Comparison of ENCODE assay signal across 22 cellular contexts in genomic region chr7:1372063-1372462, GRCh38.
DNase-seq lines count a peak whose midpoint lies in the region; ATAC-seq, FAIRE-seq and TF ChIP-seq lines count a peak whose summit lies in the region.
"Had no signal": no experiment of that assay in that cellular context is flagged by ENCODE, and none has a peak within 500 bp of the region (broad histone marks: within the 10 kb centered on the region; RNA-seq: fewer than 3 reads in every experiment).

No MANE protein-coding gene starts in this region.

- WGBS in SK-N-SH (ENCODE audit: low lambda C conversion rate) = 17% methylated on average over 6 of the region's 6 CpGs
- WGBS in pancreas, 2 donors = 72 to 77% methylated on average over 6 of the region's 6 CpGs

- POLR2A ChIA-PET in SK-N-SH (lab: Yijun Ruan, JAX) = no interaction called here

- peaks cover 97% of the 10 kb centered on the region for H3K27me3 ChIP-seq in SK-N-SH (ENCODE audit: insufficient read depth)
- H3K27me3 ChIP-seq in H7 (ENCODE audit: control insufficient read depth, insufficient read depth, low read length) = peaks cover 18% of the 10 kb centered on the region
- H3K27me3 ChIP-seq in pancreas = peaks cover 0 to 16% (median 5%) of the 10 kb centered on the region in 4 donors

- peaks cover 8% of the 10 kb centered on the region for H3F3A ChIP-seq in SK-N-SH (replicated peaks; ENCODE audit: insufficient read depth)

- H3K27ac ChIP-seq in SK-N-SH (ENCODE audit: low read depth in 2 of 2, low read length in 1 of 2) (no peak overlapping the region), pancreas (no peak overlapping the region)
- H3K27ac ChIP-seq: 22Rv1; A549; BLaER1 treated with 17β-estradiol and CSF1 and Interleukin-3, amounts not matched to agents 10 nM and 100 nM; C4-2B had no signal

- H3K4me2 ChIP-seq in SK-N-SH = no peak overlapping the region
- H3K4me2 ChIP-seq: A549 had no signal

- FAIRE-seq in urothelium cell line (lab: Jason Lieb, UNC) (peak; percentile 50), pancreas (lab: Jason Lieb, UNC) (no peak)
- FAIRE-seq: A549, D721Med, G401.6, GM12891, GM19239 had no signal

- no peak for TF ChIP-seq RAD21 in SK-N-SH (IDR thresholded peaks at IDR 0.05; ENCODE audit: low read length)

- no peaks in the 10 kb centered on the region for H3K36me3 ChIP-seq in SK-N-SH (replicated peaks in 1 of 2; ENCODE audit: control insufficient read depth in 1 of 2, insufficient read depth in 2 of 2, low read length in 1 of 2)
- H3K36me3 ChIP-seq in H7 (replicated peaks; ENCODE audit: control insufficient read depth, insufficient read depth, low read length) = no peaks in the 10 kb centered on the region
- H3K36me3 ChIP-seq in pancreas = no peaks in the 10 kb centered on the region
- H3K36me3 ChIP-seq: BLaER1 treated with 17β-estradiol and CSF1 and Interleukin-3, amounts not matched to agents 10 nM and 100 nM had no signal

- H3K9me3 ChIP-seq in SK-N-SH = no peaks in the 10 kb centered on the region
- H3K9me3 ChIP-seq in pancreas = no peaks in the 10 kb centered on the region
- H3K9me3 ChIP-seq: A549; BLaER1 treated with 17β-estradiol and CSF1 and Interleukin-3, amounts not matched to agents 10 nM and 100 nM; Caco-2 had no signal

- H3K9me2 ChIP-seq in SK-N-SH = no peaks in the 10 kb centered on the region

- DNase-seq in SK-N-SH (peak; percentile 22), H7 (peak; percentile 7), medulla oblongata (ENCODE audit: extremely low spot score) (peak; percentile 3), urothelium cell line (ENCODE audit: low spot score) (no peak), pancreas (no peak)
- no peak for DNase-seq in effector CD4-positive, alpha-beta T cell
- DNase-seq: AML-193; Caco-2; Calu3; CD4-positive, alpha-beta T cell; CD8-positive, alpha-beta T cell; DMS79 treated with DMSO at 0.1 percent for 48 hours; GF-D8 had no signal

- H3K9ac ChIP-seq in SK-N-SH = no peak overlapping the region
- H3K9ac ChIP-seq: BLaER1 treated with 17β-estradiol and CSF1 and Interleukin-3, amounts not matched to agents 10 nM and 100 nM had no signal

- intact Hi-C loops in pancreas (cut with DNase I) = no loop called here

- no peaks in the 10 kb centered on the region for H3K4me1 ChIP-seq in SK-N-SH (ENCODE audit: control insufficient read depth in 1 of 2, insufficient read depth in 2 of 2, low read depth in 1 of 2, low read length in 1 of 2)
- H3K4me1 ChIP-seq in pancreas = no peaks in the 10 kb centered on the region

- no peak for TF ChIP-seq EP300 in SK-N-SH (IDR thresholded peaks at IDR 0.05; ENCODE audit: borderline replicate concordance in 1 of 2, low read depth in 1 of 2, low read length in 1 of 2)

- H4K20me1 ChIP-seq in SK-N-SH (ENCODE audit: insufficient read depth) = peaks cover 10% of the 10 kb centered on the region; the same call in 1 of the 2 replicates

- CTCF ChIA-PET in SK-N-SH (lab: Yijun Ruan, JAX) = interaction anchor here (0.8 to 2.2 kb wide), 7 partner anchors 9 to 166 kb away, joined by 3 to 8 read pairs (median 4); no protein-coding TSS in a partner anchor

- no peaks in the 10 kb centered on the region for H3K79me2 ChIP-seq in SK-N-SH (ENCODE audit: insufficient read depth)

- H3K4me3 ChIP-seq in SK-N-SH (ENCODE audit: low read depth in 2 of 2, low read length in 1 of 2) (no peak overlapping the region), H7 (ENCODE audit: insufficient read depth, low read depth, low read length) (no peak overlapping the region), pancreas (no peak overlapping the region)
- H3K4me3 ChIP-seq: A549; BLaER1 treated with 17β-estradiol and CSF1 and Interleukin-3, amounts not matched to agents 10 nM and 100 nM had no signal

- no peak overlapping the region for H2AFZ ChIP-seq in SK-N-SH (ENCODE audit: low read depth)

- no peak for TF ChIP-seq CTCF in SK-N-SH (IDR thresholded peaks at IDR 0.05)
- no peak for TF ChIP-seq CTCF in pancreas (IDR thresholded peaks at IDR 0.05)

- ATAC-seq in SK-N-SH treated with all-trans-retinoic acid at 6 μM for 48 hours (no peak), pancreas (no peak)
- ATAC-seq: A549; CD8-positive, alpha-beta T cell had no signal

TF ChIP-seq in SK-N-SH, 30 proteins besides CTCF, POLR2A, EP300 and RAD21:
- TF ChIP-seq JUND (IDR thresholded peaks at IDR 0.05) = no peak
- no peak for TF ChIP-seq TAF1 (IDR thresholded peaks at IDR 0.05; ENCODE audit: borderline replicate concordance, low read depth, low read length)

TF ChIP-seq in SK-N-SH treated with all-trans-retinoic acid at 6 μM for 48 hours, 23 proteins besides CTCF, POLR2A, EP300 and RAD21:
- TF ChIP-seq TCF4 (CRISPR knock-in tag; IDR thresholded peaks at IDR 0.05; ENCODE audit: borderline replicate concordance) (no peak), RARB (CRISPR knock-in tag; IDR thresholded peaks at IDR 0.05) (no peak), SNAI2 (CRISPR knock-in tag; IDR thresholded peaks at IDR 0.05) (no peak), ZNF565 (CRISPR knock-in tag; conservative IDR thresholded peaks at IDR 0.05; ENCODE audit: low read depth) (no peak)

Comparison
In these comparisons a context has a peak if more than half of its experiments do, and no peak if none do; other contexts are left out.
1. DNase-seq: peak in SK-N-SH (single experiment), H7 (single experiment) and medulla oblongata (single experiment); none in urothelium cell line (single experiment), effector CD4-positive, alpha-beta T cell (single experiment) and pancreas (0 of 6).